In the genomic region with DNA sequence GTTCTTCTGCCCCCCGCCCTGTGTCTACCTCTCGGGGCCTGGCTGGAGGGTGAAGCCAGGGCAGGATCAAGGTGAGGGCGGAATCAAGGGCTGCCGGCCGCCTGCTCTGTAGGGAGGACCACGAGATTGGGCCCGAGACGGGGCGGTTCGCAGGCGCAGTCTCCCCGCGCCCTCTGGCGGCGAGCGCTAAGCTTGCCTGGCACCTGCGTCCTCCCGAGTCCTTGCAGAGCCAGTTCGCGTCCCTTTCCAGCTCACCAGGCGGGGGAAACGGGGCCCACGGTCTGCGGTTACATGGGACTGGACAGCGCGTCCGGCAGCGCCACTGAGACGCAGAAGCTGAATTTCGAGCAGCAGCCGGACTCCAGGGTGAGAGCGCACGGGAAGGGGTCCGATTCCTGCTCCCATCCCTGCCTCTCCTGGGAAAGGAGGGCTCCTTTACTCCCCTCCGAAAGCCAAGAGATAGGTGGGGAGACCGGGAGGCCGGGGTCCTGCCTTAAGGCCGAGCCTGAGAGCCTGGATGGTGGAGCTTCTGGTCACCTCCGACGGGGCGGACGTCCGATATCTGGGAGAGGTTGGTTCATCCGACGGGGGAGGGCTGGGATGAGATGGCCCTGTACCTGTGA, we compare ENCODE assay signal across 1 cellular context.
TF ChIP-seq lines count a peak whose summit lies in the region.

No MANE protein-coding gene starts in this region.

TF ChIP-seq in endothelial cell of umbilical vein, 7 proteins besides CTCF, POLR2A, EP300 and RAD21:
- TF ChIP-seq EZH2 (IDR thresholded peaks at IDR 0.05; ENCODE audit: borderline replicate concordance, low read depth, low read length, severe bottlenecking) = no peak
- no peak for TF ChIP-seq MYC (IDR thresholded peaks at IDR 0.05; ENCODE audit: low read depth, low read length)
- no peak for TF ChIP-seq JUN (IDR thresholded peaks at IDR 0.05; ENCODE audit: borderline replicate concordance, insufficient read depth, insufficient read length, low read depth)
- TF ChIP-seq POLR2AphosphoS5 (IDR thresholded peaks at IDR 0.05; ENCODE audit: insufficient read depth, low read depth, low read length) = no peak
- TF ChIP-seq, protein P1, sequence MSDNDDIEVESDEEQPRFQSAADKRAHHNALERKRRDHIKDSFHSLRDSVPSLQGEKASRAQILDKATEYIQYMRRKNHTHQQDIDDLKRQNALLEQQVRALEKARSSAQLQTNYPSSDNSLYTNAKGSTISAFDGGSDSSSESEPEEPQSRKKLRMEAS (IDR thresholded peaks at IDR 0.05; ENCODE audit: insufficient read depth, insufficient read length) = no peak
- no peak for TF ChIP-seq FOS (IDR thresholded peaks at IDR 0.05; ENCODE audit: borderline replicate concordance, insufficient read depth, low read length)
- no peak for TF ChIP-seq GATA2 (IDR thresholded peaks at IDR 0.05; ENCODE audit: insufficient read depth, insufficient read length, low read depth, low read length)
